ENCODE assay signal across 11 cellular contexts in genomic region chr10:94006591-94007550, GRCh38. TPM values are rescaled to one million over a fixed set of nuclear protein-coding genes. Genes with fewer than 3 reads are reported as not detected.
DNase-seq lines count a peak whose midpoint lies in the region; ATAC-seq and TF ChIP-seq lines count a peak whose summit lies in the region.
"Had no signal": no experiment of that assay in that cellular context is flagged by ENCODE, and none has a peak within 500 bp of the region (broad histone marks: within the 10 kb centered on the region; RNA-seq: fewer than 3 reads in every experiment).

No MANE protein-coding gene starts in this region.

- H3K27ac ChIP-seq in ACC112 (ENCODE audit: low read depth, low read length) (peak overlapping the region; percentile 92), mesodermal cell (ENCODE audit: low read depth, low read length, severe bottlenecking) (peak overlapping the region; percentile 72)

- ATAC-seq in activated CD8-positive, alpha-beta T cell treated with anti-CD3 and anti-CD28 coated beads, Interleukin-2, amount 10 ng/mL, durations not matched to agents 7 days and 5 days = no peak

- POLR2A ChIA-PET in activated CD8-positive, alpha-beta T cell treated with anti-CD3 and anti-CD28 coated beads, Interleukin-2, amount 10 ng/mL, durations not matched to agents 7 days and 5 days (lab: Charles Lee) = no interaction called here

- 0 out of 2 replicates have a peak, but pooled peaks cover 4% of the 10 kb centered on the region for H3K36me3 Mint-ChIP-seq in HFFc6 (ENCODE audit: low read depth)
- H3K36me3 Mint-ChIP-seq in activated CD8-positive, alpha-beta T cell treated with anti-CD3 and anti-CD28 coated beads, Interleukin-2, amount 10 ng/mL, durations not matched to agents 7 days and 5 days (ENCODE audit: low read depth) = no peaks in the 10 kb centered on the region
- H3K36me3 Mint-ChIP-seq: activated naive CD8-positive, alpha-beta T cell had no signal

- peak overlapping the region; percentile 2; the same call in 1 of the 2 replicates for H3K27ac Mint-ChIP-seq in HFFc6
- H3K27ac Mint-ChIP-seq in activated CD8-positive, alpha-beta T cell treated with anti-CD3 and anti-CD28 coated beads, Interleukin-2, amount 10 ng/mL, durations not matched to agents 7 days and 5 days = no peak overlapping the region
- H3K27ac Mint-ChIP-seq: activated naive CD8-positive, alpha-beta T cell had no signal

- no peaks in the 10 kb centered on the region for H3K79me2 ChIP-seq in ACC112 (ENCODE audit: control insufficient read depth, insufficient read depth, low read length, unreplicated experiment)

- peaks cover 3% of the 10 kb centered on the region for H3K9me3 ChIP-seq in mesodermal cell (ENCODE audit: control insufficient read depth, low read length)

- CTCF ChIA-PET in activated CD8-positive, alpha-beta T cell treated with anti-CD3 and anti-CD28 coated beads, Interleukin-2, amount 10 ng/mL, durations not matched to agents 7 days and 5 days (lab: Charles Lee) = no interaction called here

- peak overlapping the region; percentile 70 for H2AFZ ChIP-seq in ACC112 (ENCODE audit: low read length, unreplicated experiment)

- H3K9me3 Mint-ChIP-seq in HFFc6 = peaks cover 7% of the 10 kb centered on the region
- H3K9me3 Mint-ChIP-seq in activated CD8-positive, alpha-beta T cell treated with anti-CD3 and anti-CD28 coated beads, Interleukin-2, amount 10 ng/mL, durations not matched to agents 7 days and 5 days (ENCODE audit: insufficient read depth) = no peaks in the 10 kb centered on the region

- peaks cover 16% of the 10 kb centered on the region for H3K4me1 ChIP-seq in ACC112 (ENCODE audit: control insufficient read depth, insufficient read depth, low read length, unreplicated experiment)
- peaks cover 7% of the 10 kb centered on the region for H3K4me1 ChIP-seq in mesodermal cell (ENCODE audit: control insufficient read depth, insufficient read depth, low read length, poor library complexity, severe bottlenecking)

- peaks cover 15% of the 10 kb centered on the region for H3K27me3 Mint-ChIP-seq in HFFc6 (ENCODE audit: insufficient read depth)
- H3K27me3 Mint-ChIP-seq in activated CD8-positive, alpha-beta T cell treated with anti-CD3 and anti-CD28 coated beads, Interleukin-2, amount 10 ng/mL, durations not matched to agents 7 days and 5 days (ENCODE audit: low read depth) = peaks cover 8% of the 10 kb centered on the region

- no peak overlapping the region; the same call in 1 of the 2 replicates for H3K4me3 Mint-ChIP-seq in HFFc6
- H3K4me3 Mint-ChIP-seq in activated CD8-positive, alpha-beta T cell treated with anti-CD3 and anti-CD28 coated beads, Interleukin-2, amount 10 ng/mL, durations not matched to agents 7 days and 5 days = no peak overlapping the region
- H3K4me3 Mint-ChIP-seq: activated naive CD8-positive, alpha-beta T cell had no signal

- H3K27me3 ChIP-seq in ACC112 (ENCODE audit: insufficient read depth, low read length) = no peaks in the 10 kb centered on the region

- TF ChIP-seq CTCF in HFFc6 (IDR thresholded peaks at IDR 0.05) = no peak
- no peak for TF ChIP-seq CTCF in cardiac fibroblast (IDR thresholded peaks at IDR 0.05; ENCODE audit: low read depth, low read length)

- WGBS in mesodermal cell (ENCODE audit: insufficient coverage in 2 of 2), 2 experiments = 59 to 76% methylated on average over 2 of the region's 4 CpGs

- DNase-seq in HFFc6 = peak; percentile 68
- DNase-seq in cardiac fibroblast (ENCODE audit: low read depth in 2 of 2) = peak; percentile 82 to 94
- DNase-seq in AML-193 (lab: John Stamatoyannopoulos, UW) = no peak
- DNase-seq in D341Med (ENCODE audit: low spot score) = no peak
- DNase-seq in stimulated activated CD4-positive, alpha-beta T cell treated with anti-CD3 and anti-CD28 coated beads, Interleukin-12 subunit alpha, Interleukin-12 subunit beta, amount 100 ng/mL, for 4 hours = no peak
- DNase-seq in activated CD8-positive, alpha-beta T cell treated with anti-CD3 and anti-CD28 coated beads, Interleukin-2, amount 10 ng/mL, durations not matched to agents 7 days and 5 days = no peak
- DNase-seq: DMS79, NCI-H187 treated with DMSO at 0.1 percent for 48 hours had no signal

- peak overlapping the region; percentile 53 for H3K4me3 ChIP-seq in ACC112 (ENCODE audit: low read depth, low read length)
- no peak overlapping the region for H3K4me3 ChIP-seq in cardiac fibroblast (replicated peaks in 1 of 2; ENCODE audit: low read depth in 2 of 2, low read length in 2 of 2)
- H3K4me3 ChIP-seq in mesodermal cell (ENCODE audit: extremely low read depth, insufficient read depth, low read length, poor library complexity, severe bottlenecking) = no peak overlapping the region

- H3K4me1 Mint-ChIP-seq in HFFc6 (ENCODE audit: low read depth) = peaks cover 12% of the 10 kb centered on the region
- no peaks in the 10 kb centered on the region for H3K4me1 Mint-ChIP-seq in activated CD8-positive, alpha-beta T cell treated with anti-CD3 and anti-CD28 coated beads, Interleukin-2, amount 10 ng/mL, durations not matched to agents 7 days and 5 days (ENCODE audit: low read depth)

- H3K36me3 ChIP-seq in ACC112 (ENCODE audit: insufficient read depth, low read length) (no peaks in the 10 kb centered on the region), mesodermal cell (ENCODE audit: control insufficient read depth, insufficient read depth, low read length) (no peaks in the 10 kb centered on the region)

RNA-seq across cellular contexts. Expression of gene PLCE1, which starts 13.1 kb away (rescaled TPM):
- under 1 TPM; 0.41 to 0.74 (median 0.47) TPM for total RNA-seq in HFFc6 (2021; fragmentation: NEBNext Ultra II Directional; extraction: Animal tissue kit (Norgen Biotek cat#: 25700))
- polyA plus RNA-seq in mesodermal cell (2013, experiment 1 of 2) = 6.5 TPM
- 5.9 TPM for polyA plus RNA-seq in mesodermal cell (2013, experiment 2 of 2)
- not detected for total RNA-seq in activated CD8-positive, alpha-beta T cell treated with anti-CD3 and anti-CD28 coated beads, Interleukin-2, amount 10 ng/mL, durations not matched to agents 7 days and 5 days

Comparison
In these comparisons a context has a peak if more than half of its experiments do, and no peak if none do; other contexts are left out.
1. DNase-seq: peak in HFFc6 (single experiment) and cardiac fibroblast (2 of 2); none in AML-193 (0 of 2), D341Med (single experiment), stimulated activated CD4-positive, alpha-beta T cell treated with anti-CD3 and anti-CD28 coated beads, Interleukin-12 subunit alpha, Interleukin-12 subunit beta, amount 100 ng/mL, for 4 hours (single experiment) and activated CD8-positive, alpha-beta T cell treated with anti-CD3 and anti-CD28 coated beads, Interleukin-2, amount 10 ng/mL, durations not matched to agents 7 days and 5 days (single experiment).